In genomic region chr11:44782478-44782877, GRCh38 we compare ENCODE assay signal across 2 cellular contexts.
A peak's percentile ranks its signal among the peaks of the same experiment; 100 is the strongest.
TF ChIP-seq lines count a peak whose summit lies in the region.

No MANE protein-coding gene starts in this region.

TF ChIP-seq in HepG2, 621 proteins besides CTCF, POLR2A, EP300 and RAD21:
- TF ChIP-seq PLRG1 (conservative IDR thresholded peaks at IDR 0.05), result no peak
- no peak for TF ChIP-seq GPBP1L1 (CRISPR knock-in tag; IDR thresholded peaks at IDR 0.05)
- TF ChIP-seq CEBPB (IDR thresholded peaks at IDR 0.05; ENCODE audit: borderline replicate concordance, low read depth, low read length), result peak; percentile 42; the same call in 1 of the 2 replicates

TF ChIP-seq in GM12878, 131 proteins besides CTCF, POLR2A, EP300 and RAD21:
- TF ChIP-seq JUNB (IDR thresholded peaks at IDR 0.05), result peak; percentile 85
- no peak for TF ChIP-seq ZNF217 (IDR thresholded peaks at IDR 0.05)
- TF ChIP-seq CBX5 (IDR thresholded peaks at IDR 0.05; ENCODE audit: low read depth), result 0 out of 2 replicates have a peak, but pooled peaks have one; percentile 28
- TF ChIP-seq IRF4 (IDR thresholded peaks at IDR 0.05; ENCODE audit: low read depth, low read length), result peak; percentile 58; the same call in 1 of the 2 replicates
- TF ChIP-seq NR2C1 (IDR thresholded peaks at IDR 0.05), result no peak
- no peak for TF ChIP-seq E4F1 (IDR thresholded peaks at IDR 0.05; ENCODE audit: borderline replicate concordance, partially characterized antibody)
- no peak for TF ChIP-seq HDAC2 (IDR thresholded peaks at IDR 0.05)
- TF ChIP-seq NFIC (IDR thresholded peaks at IDR 0.05; ENCODE audit: low read depth, low read length), result 0 out of 2 replicates have a peak, but pooled peaks have one; percentile 21
- no peak for TF ChIP-seq EZH2 (IDR thresholded peaks at IDR 0.05; ENCODE audit: borderline replicate concordance, control insufficient read depth, low read depth, low read length)
- 0 out of 2 replicates have a peak, but pooled peaks have one; percentile 13 for TF ChIP-seq RUNX3 (IDR thresholded peaks at IDR 0.05; ENCODE audit: low read length)
- TF ChIP-seq PRDM15 (CRISPR knock-in tag; IDR thresholded peaks at IDR 0.05), result no peak
- TF ChIP-seq SREBF2 (IDR thresholded peaks at IDR 0.05; ENCODE audit: low read length), result no peak
- no peak for TF ChIP-seq ASH2L (IDR thresholded peaks at IDR 0.05; ENCODE audit: borderline replicate concordance, low read depth)
- TF ChIP-seq SPI1 (IDR thresholded peaks at IDR 0.05; ENCODE audit: borderline replicate concordance, insufficient read depth, low read depth, low read length), result 0 out of 2 replicates have a peak, but pooled peaks have one; percentile 18
- TF ChIP-seq BCL11A (IDR thresholded peaks at IDR 0.05; ENCODE audit: low read depth, low read length), result peak; percentile 50; the same call in 1 of the 2 replicates
- no peak for TF ChIP-seq BHLHE40 (IDR thresholded peaks at IDR 0.05; ENCODE audit: borderline replicate concordance in 1 of 2, low read depth in 2 of 2, low read length in 1 of 2)
- no peak for TF ChIP-seq BCL3 (IDR thresholded peaks at IDR 0.05; ENCODE audit: borderline replicate concordance, insufficient read depth, low read depth, low read length, poor library complexity, severe bottlenecking)
- TF ChIP-seq PAX5 (IDR thresholded peaks at IDR 0.05; ENCODE audit: borderline replicate concordance, low read depth, low read length), result no peak
- no peak for TF ChIP-seq SMAD5 (IDR thresholded peaks at IDR 0.05; ENCODE audit: low read depth)
